15 cellular contexts compared by ENCODE assay signal in the genomic region with DNA sequence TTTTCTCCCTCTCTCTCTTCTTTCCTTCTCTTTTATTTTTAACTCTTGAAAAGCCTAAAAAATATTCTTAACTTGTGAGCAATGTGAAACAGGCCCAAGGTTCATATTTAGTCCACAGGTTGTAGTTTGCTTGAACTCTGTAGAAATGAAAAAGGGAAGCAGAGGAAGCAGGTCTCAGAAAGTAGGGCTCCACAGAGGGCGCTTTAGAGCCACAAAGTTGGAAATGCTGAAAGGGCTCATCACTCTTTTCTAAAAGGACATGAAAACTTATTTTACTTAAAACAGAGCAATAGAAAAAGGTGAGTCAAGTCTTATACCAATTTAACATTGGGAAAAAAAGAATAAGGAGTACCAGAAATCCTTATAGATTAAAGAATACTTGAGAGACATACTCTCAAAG.
A peak's percentile ranks its signal among the peaks of the same experiment; 100 is the strongest.
DNase-seq lines count a peak whose midpoint lies in the region; ATAC-seq, FAIRE-seq and TF ChIP-seq lines count a peak whose summit lies in the region.
"Had no signal": no experiment of that assay in that cellular context is flagged by ENCODE, and none has a peak within 500 bp of the region (broad histone marks: within the 10 kb centered on the region; RNA-seq: fewer than 3 reads in every experiment).

No MANE protein-coding gene starts in this region.

- intact Hi-C loops in sciatic nerve (cut with DNase I), result no loop called here

- H2BK12ac ChIP-seq in mesenchymal stem cell (ENCODE audit: low read length in 2 of 2), result no peak overlapping the region

- H3K23ac ChIP-seq in mesenchymal stem cell (ENCODE audit: low read length in 2 of 2), result no peak overlapping the region

- H3K4ac ChIP-seq in mesenchymal stem cell (ENCODE audit: low read depth in 1 of 2, low read length in 2 of 2), result no peak overlapping the region

- no peak overlapping the region for H3K14ac ChIP-seq in mesenchymal stem cell (ENCODE audit: low read length in 2 of 2)

- no peaks in the 10 kb centered on the region for H3K27me3 Mint-ChIP-seq in T-helper 17 cell
- H3K27me3 Mint-ChIP-seq: CD8-positive, alpha-beta memory T cell had no signal

- no peak overlapping the region for H4K91ac ChIP-seq in mesenchymal stem cell (ENCODE audit: low read length)

- TF ChIP-seq CTCF in epithelial cell of proximal tubule (conservative IDR thresholded peaks at IDR 0.05; ENCODE audit: low read depth, low read length), result peak; percentile 58

- no peak overlapping the region for H3K27ac ChIP-seq in mesenchymal stem cell (ENCODE audit: low read length, poor library complexity, severe bottlenecking)
- H3K27ac ChIP-seq: Peyer's patch had no signal

- no peak overlapping the region for H3K4me2 ChIP-seq in mesenchymal stem cell (ENCODE audit: low read length, poor library complexity, severe bottlenecking)

- no peak overlapping the region for H4K8ac ChIP-seq in mesenchymal stem cell (ENCODE audit: low read length)

- H3K27ac Mint-ChIP-seq in T-helper 17 cell, result no peak overlapping the region
- H3K27ac Mint-ChIP-seq: activated CD4-positive, alpha-beta memory T cell treated with anti-CD3 and anti-CD28 coated beads for 36 hours; activated naive CD8-positive, alpha-beta T cell treated with anti-CD3 and anti-CD28 coated beads, Interleukin-2, amount 50 U/mL, for 24 hours; CD8-positive, alpha-beta memory T cell had no signal

- H3K4me3 ChIP-seq in epithelial cell of proximal tubule (ENCODE audit: low read depth, low read length), result no peak overlapping the region
- no peak overlapping the region for H3K4me3 ChIP-seq in mesenchymal stem cell (ENCODE audit: insufficient read depth in 1 of 2, low read depth in 1 of 2, low read length in 2 of 2)
- H3K4me3 ChIP-seq: lung, Peyer's patch had no signal

- no peaks in the 10 kb centered on the region for H3K27me3 ChIP-seq in mesenchymal stem cell (ENCODE audit: control insufficient read depth in 1 of 2, insufficient read depth in 1 of 2, low read length in 2 of 2)
- H3K27me3 ChIP-seq: Peyer's patch had no signal

- no peak overlapping the region for H2AK5ac ChIP-seq in mesenchymal stem cell (ENCODE audit: low read length, severe bottlenecking)

- no CpG with 5 or more reads among the region's 1 CpG for WGBS in mesenchymal stem cell

- no peak overlapping the region for H2BK15ac ChIP-seq in mesenchymal stem cell (ENCODE audit: low read depth, poor library complexity, severe bottlenecking)

- DNase-seq in OCI-M1 (lab: John Stamatoyannopoulos, UW) (peak; percentile 62), epithelial cell of proximal tubule (ENCODE audit: low read depth) (no peak), mesenchymal stem cell (no peak), GM12892 (ENCODE audit: insufficient read length) (no peak), sciatic nerve (ENCODE audit: low spot score) (no peak), T-helper 17 cell (no peak)
- DNase-seq: activated CD4-positive, alpha-beta memory T cell treated with anti-CD3 and anti-CD28 coated beads for 36 hours; activated naive CD8-positive, alpha-beta T cell treated with anti-CD3 and anti-CD28 coated beads, Interleukin-2, amount 50 U/mL, for 24 hours; CD8-positive, alpha-beta memory T cell; Peyer's patch had no signal

- TF ChIP-seq POLR2A in GM12892 (IDR thresholded peaks at IDR 0.05; ENCODE audit: low read depth, low read length), result no peak

- peaks cover 1% of the 10 kb centered on the region for H3K4me1 ChIP-seq in mesenchymal stem cell (ENCODE audit: control insufficient read depth, insufficient read depth, low read depth, low read length)
- H3K4me1 ChIP-seq: Peyer's patch had no signal

- no peaks in the 10 kb centered on the region for H3K4me1 Mint-ChIP-seq in T-helper 17 cell
- H3K4me1 Mint-ChIP-seq: activated naive CD8-positive, alpha-beta T cell treated with anti-CD3 and anti-CD28 coated beads, Interleukin-2, amount 50 U/mL, for 24 hours; CD8-positive, alpha-beta memory T cell had no signal

- ATAC-seq in sciatic nerve, result no peak
- ATAC-seq in T-helper 17 cell, result no peak
- ATAC-seq: activated naive CD8-positive, alpha-beta T cell treated with anti-CD3 and anti-CD28 coated beads, Interleukin-2, amount 50 U/mL, for 24 hours; right cardiac atrium had no signal

- no peaks in the 10 kb centered on the region for H3K36me3 Mint-ChIP-seq in T-helper 17 cell (ENCODE audit: low read depth)
- H3K36me3 Mint-ChIP-seq: activated CD4-positive, alpha-beta memory T cell treated with anti-CD3 and anti-CD28 coated beads for 36 hours; CD8-positive, alpha-beta memory T cell had no signal

- no peak overlapping the region for H2BK120ac ChIP-seq in mesenchymal stem cell (ENCODE audit: low read depth, low read length)

- no peak overlapping the region for H3K4me3 Mint-ChIP-seq in T-helper 17 cell
- H3K4me3 Mint-ChIP-seq: activated CD4-positive, alpha-beta memory T cell treated with anti-CD3 and anti-CD28 coated beads for 36 hours; activated naive CD8-positive, alpha-beta T cell treated with anti-CD3 and anti-CD28 coated beads, Interleukin-2, amount 50 U/mL, for 24 hours; CD8-positive, alpha-beta memory T cell had no signal

- no peak overlapping the region for H3K9ac ChIP-seq in mesenchymal stem cell (ENCODE audit: low read length)

- H3K36me3 ChIP-seq in mesenchymal stem cell (ENCODE audit: control insufficient read depth in 1 of 2, insufficient read depth in 2 of 2, low read depth in 1 of 2, low read length in 2 of 2), result no peaks in the 10 kb centered on the region
- H3K36me3 ChIP-seq: Peyer's patch had no signal

- no peak overlapping the region for H3K18ac ChIP-seq in mesenchymal stem cell (ENCODE audit: low read depth in 1 of 2, low read length in 2 of 2)

- no peak overlapping the region for H2AFZ ChIP-seq in mesenchymal stem cell (ENCODE audit: low read depth, low read length)

- no peaks in the 10 kb centered on the region for H3K79me1 ChIP-seq in mesenchymal stem cell (replicated peaks; ENCODE audit: low read length, poor library complexity, severe bottlenecking)

- H3K9me3 ChIP-seq in mesenchymal stem cell (ENCODE audit: control insufficient read depth, low read length), result no peaks in the 10 kb centered on the region
- no peaks in the 10 kb centered on the region for H3K9me3 ChIP-seq in T-helper 17 cell (ENCODE audit: control insufficient read depth, low read length, poor library complexity, severe bottlenecking)
- H3K9me3 ChIP-seq: Peyer's patch had no signal

- no peak overlapping the region for H2BK5ac ChIP-seq in mesenchymal stem cell (ENCODE audit: low read depth, low read length, poor library complexity, severe bottlenecking)

- FAIRE-seq in A204.1 (lab: Jason Lieb, UNC), result peak; percentile 82
- FAIRE-seq in G401.6 (lab: Jason Lieb, UNC), result peak; percentile 87
- no peak for FAIRE-seq in GM12892 (lab: Jason Lieb, UNC)
- FAIRE-seq: GM18507 had no signal
